10 cellular contexts compared by ENCODE assay signal in the genomic region with DNA sequence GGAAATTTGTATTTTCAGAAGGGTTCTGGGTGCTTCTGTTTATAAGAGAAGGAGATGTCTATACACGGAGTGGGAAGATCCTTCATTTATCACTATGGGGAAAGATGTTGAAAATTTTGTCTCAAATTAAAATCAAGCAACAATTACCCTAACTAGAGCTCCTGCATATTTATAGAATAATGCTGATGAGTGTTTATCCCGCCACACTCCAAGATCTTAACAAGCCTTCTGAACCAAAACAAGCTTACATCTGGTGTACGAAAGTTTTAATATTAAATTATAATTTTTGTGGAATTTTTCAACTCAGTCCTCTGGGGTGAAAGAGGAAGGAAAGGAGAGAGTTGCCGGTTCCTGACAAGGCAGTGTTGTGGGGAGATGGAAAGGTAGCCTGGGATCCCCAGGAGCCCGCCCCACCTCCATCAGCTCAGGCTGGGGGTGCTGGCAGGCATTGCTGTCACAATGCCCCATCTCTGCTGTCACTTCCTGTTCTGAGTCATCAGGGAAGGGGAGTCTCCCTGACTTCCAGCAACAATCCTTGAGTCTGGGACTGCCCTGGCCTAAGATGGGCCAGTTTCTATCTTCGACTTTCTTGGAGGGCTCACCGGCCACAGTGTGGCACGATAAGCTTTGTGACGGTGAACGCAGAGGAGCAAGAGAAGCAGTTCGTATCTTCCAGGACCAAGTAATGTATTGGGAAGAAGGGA.
A peak's percentile ranks its signal among the peaks of the same experiment; 100 is the strongest.
DNase-seq lines count a peak whose midpoint lies in the region; ATAC-seq, FAIRE-seq and TF ChIP-seq lines count a peak whose summit lies in the region.
"Had no signal": no experiment of that assay in that cellular context is flagged by ENCODE, and none has a peak within 500 bp of the region (broad histone marks: within the 10 kb centered on the region; RNA-seq: fewer than 3 reads in every experiment).

No MANE protein-coding gene starts in this region.

- peaks cover 6% of the 10 kb centered on the region for H3K36me3 Mint-ChIP-seq in activated naive CD8-positive, alpha-beta T cell
- H3K36me3 Mint-ChIP-seq in activated naive CD8-positive, alpha-beta T cell treated with anti-CD3 and anti-CD28 coated beads, Interleukin-2, amount 50 U/mL, for 24 hours (ENCODE audit: low read depth): peaks cover 27% of the 10 kb centered on the region
- peaks cover 20% of the 10 kb centered on the region for H3K36me3 Mint-ChIP-seq in astrocyte (ENCODE audit: low read depth, unreplicated experiment)

- H3K27me3 ChIP-seq in astrocyte (ENCODE audit: insufficient read depth, low read length) (no peaks in the 10 kb centered on the region), upper lobe of left lung (no peaks in the 10 kb centered on the region)

- TF ChIP-seq CTCF in astrocyte (IDR thresholded peaks at IDR 0.05; ENCODE audit: insufficient read depth, low read depth, low read length): no peak
- TF ChIP-seq CTCF in upper lobe of left lung (IDR thresholded peaks at IDR 0.05): no peak

- no peak for TF ChIP-seq POLR2A in upper lobe of left lung (IDR thresholded peaks at IDR 0.05)

- no peak overlapping the region for H3K9ac ChIP-seq in astrocyte (ENCODE audit: low read length)

- no peaks in the 10 kb centered on the region for H3K27me3 Mint-ChIP-seq in activated naive CD8-positive, alpha-beta T cell
- no peaks in the 10 kb centered on the region for H3K27me3 Mint-ChIP-seq in activated naive CD8-positive, alpha-beta T cell treated with anti-CD3 and anti-CD28 coated beads, Interleukin-2, amount 50 U/mL, for 24 hours
- H3K27me3 Mint-ChIP-seq in astrocyte (ENCODE audit: low read depth, unreplicated experiment): no peaks in the 10 kb centered on the region

- no peak overlapping the region for H3K4me2 ChIP-seq in astrocyte (ENCODE audit: low read length)

- DNase-seq in activated naive CD8-positive, alpha-beta T cell treated with anti-CD3 and anti-CD28 coated beads, Interleukin-2, amount 50 U/mL, for 24 hours: no peak
- peak; percentile 21 for DNase-seq in astrocyte (ENCODE audit: low read depth)
- peak; percentile 68 for DNase-seq in iris pigment epithelial cell (ENCODE audit: low read depth)
- peak in 1 of 2 donors; percentile 30 for DNase-seq in upper lobe of left lung
- DNase-seq in NCI-H774 (lab: John Stamatoyannopoulos, UW): no peak
- DNase-seq in midbrain (lab: John Stamatoyannopoulos, UW): no peak
- DNase-seq: anterior cingulate cortex; stimulated activated CD4-positive, alpha-beta T cell treated with anti-CD3 and anti-CD28 coated beads, Interleukin-4, amount 100 ng/mL, for 24 hours had no signal

- H3K4me3 Mint-ChIP-seq in activated naive CD8-positive, alpha-beta T cell: no peak overlapping the region
- no peak overlapping the region for H3K4me3 Mint-ChIP-seq in activated naive CD8-positive, alpha-beta T cell treated with anti-CD3 and anti-CD28 coated beads, Interleukin-2, amount 50 U/mL, for 24 hours
- no peak overlapping the region for H3K4me3 Mint-ChIP-seq in astrocyte (ENCODE audit: unreplicated experiment)

- TF ChIP-seq EP300 in upper lobe of left lung (IDR thresholded peaks at IDR 0.05): no peak

- H4K20me1 ChIP-seq in astrocyte (ENCODE audit: insufficient read depth, low read length): no peaks in the 10 kb centered on the region

- ATAC-seq in activated naive CD8-positive, alpha-beta T cell treated with anti-CD3 and anti-CD28 coated beads, Interleukin-2, amount 50 U/mL, for 24 hours: no peak
- ATAC-seq in upper lobe of left lung (ENCODE audit: low FRiP score in 2 of 2) (peak; percentile 24 to 67), HG03045 (IDR thresholded peaks at IDR 0.05; ENCODE audit: unreplicated experiment) (no peak)

- WGBS in upper lobe of left lung, 2 donors: 80 to 82% methylated on average over 11 of the region's 11 CpGs

- FAIRE-seq in astrocyte (lab: Jason Lieb, UNC): no peak

- H3K79me2 ChIP-seq in astrocyte (ENCODE audit: insufficient read depth, low read length): no peaks in the 10 kb centered on the region

- no peaks in the 10 kb centered on the region for H3K4me1 Mint-ChIP-seq in activated naive CD8-positive, alpha-beta T cell (ENCODE audit: low read depth)
- H3K4me1 Mint-ChIP-seq in activated naive CD8-positive, alpha-beta T cell treated with anti-CD3 and anti-CD28 coated beads, Interleukin-2, amount 50 U/mL, for 24 hours: peaks cover 22% of the 10 kb centered on the region
- peaks cover 6% of the 10 kb centered on the region for H3K4me1 Mint-ChIP-seq in astrocyte (ENCODE audit: low read depth, unreplicated experiment)

- H3K9me3 Mint-ChIP-seq in activated naive CD8-positive, alpha-beta T cell (ENCODE audit: low read depth): no peaks in the 10 kb centered on the region
- H3K9me3 Mint-ChIP-seq in activated naive CD8-positive, alpha-beta T cell treated with anti-CD3 and anti-CD28 coated beads, Interleukin-2, amount 50 U/mL, for 24 hours: peaks cover 4% of the 10 kb centered on the region
- no peaks in the 10 kb centered on the region for H3K9me3 Mint-ChIP-seq in astrocyte (ENCODE audit: unreplicated experiment)

- peaks cover 77% of the 10 kb centered on the region for H3K36me3 ChIP-seq in astrocyte (ENCODE audit: insufficient read depth, low read length)
- peaks cover 33 to 100% (median 69%) of the 10 kb centered on the region in 4 donors for H3K36me3 ChIP-seq in upper lobe of left lung

- H2AFZ ChIP-seq in astrocyte (ENCODE audit: low read depth, low read length): no peak overlapping the region

- H3K27ac ChIP-seq in astrocyte (ENCODE audit: low read depth, low read length): no peak overlapping the region
- peak overlapping the region; percentile 36 to 79 (median 64) for H3K27ac ChIP-seq in upper lobe of left lung

- H3K4me3 ChIP-seq in astrocyte (ENCODE audit: insufficient read depth, low read depth, low read length) (no peak overlapping the region), upper lobe of left lung (no peak overlapping the region)

- H3K9me3 ChIP-seq in astrocyte (ENCODE audit: insufficient read depth, low read depth, low read length): no peaks in the 10 kb centered on the region
- no peaks in the 10 kb centered on the region for H3K9me3 ChIP-seq in upper lobe of left lung

- H3K27ac Mint-ChIP-seq in activated naive CD8-positive, alpha-beta T cell: peak overlapping the region; percentile 76
- no peak overlapping the region for H3K27ac Mint-ChIP-seq in activated naive CD8-positive, alpha-beta T cell treated with anti-CD3 and anti-CD28 coated beads, Interleukin-2, amount 50 U/mL, for 24 hours
- peak overlapping the region; percentile 34 for H3K27ac Mint-ChIP-seq in astrocyte (ENCODE audit: unreplicated experiment)

- peaks cover 4% of the 10 kb centered on the region for H3K4me1 ChIP-seq in astrocyte (ENCODE audit: insufficient read depth, low read length)
- peaks cover 6 to 19% (median 10%) of the 10 kb centered on the region in 4 donors for H3K4me1 ChIP-seq in upper lobe of left lung

Comparison
In these comparisons a context has a peak if more than half of its experiments do, and no peak if none do; other contexts are left out.
1. ATAC-seq: peak in upper lobe of left lung (2 of 2); none in activated naive CD8-positive, alpha-beta T cell treated with anti-CD3 and anti-CD28 coated beads, Interleukin-2, amount 50 U/mL, for 24 hours (single experiment) and HG03045 (single experiment).
2. DNase-seq: peak in astrocyte (single experiment) and iris pigment epithelial cell (single experiment); none in activated naive CD8-positive, alpha-beta T cell treated with anti-CD3 and anti-CD28 coated beads, Interleukin-2, amount 50 U/mL, for 24 hours (single experiment), NCI-H774 (single experiment) and midbrain (single experiment).